ENCODE assay signal across 2 cellular contexts in genomic region chr19:46625731-46626130, GRCh38.
TF ChIP-seq lines count a peak whose summit lies in the region.

No MANE protein-coding gene starts in this region.

TF ChIP-seq in HCT116, 20 proteins besides CTCF, POLR2A, EP300 and RAD21:
- TF ChIP-seq, protein P1, sequence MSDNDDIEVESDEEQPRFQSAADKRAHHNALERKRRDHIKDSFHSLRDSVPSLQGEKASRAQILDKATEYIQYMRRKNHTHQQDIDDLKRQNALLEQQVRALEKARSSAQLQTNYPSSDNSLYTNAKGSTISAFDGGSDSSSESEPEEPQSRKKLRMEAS (IDR thresholded peaks at IDR 0.05), result no peak
- TF ChIP-seq SRF (IDR thresholded peaks at IDR 0.05; ENCODE audit: low read depth) (no peak), ZFX (IDR thresholded peaks at IDR 0.05) (no peak), CBX3 (IDR thresholded peaks at IDR 0.05; ENCODE audit: low read depth) (no peak), SP1 (IDR thresholded peaks at IDR 0.05; ENCODE audit: low read depth) (no peak), CEBPB (IDR thresholded peaks at IDR 0.05; ENCODE audit: low read depth) (no peak), YY1 (IDR thresholded peaks at IDR 0.05; ENCODE audit: extremely low read depth, insufficient replicate concordance, low read depth, low read length) (no peak), REST (IDR thresholded peaks at IDR 0.05; ENCODE audit: low read depth) (no peak), ZNF274 (IDR thresholded peaks at IDR 0.05; ENCODE audit: low read depth, low read length) (no peak), EGR1 (IDR thresholded peaks at IDR 0.05; ENCODE audit: low read depth) (no peak)
- TF ChIP-seq, protein P2, sequence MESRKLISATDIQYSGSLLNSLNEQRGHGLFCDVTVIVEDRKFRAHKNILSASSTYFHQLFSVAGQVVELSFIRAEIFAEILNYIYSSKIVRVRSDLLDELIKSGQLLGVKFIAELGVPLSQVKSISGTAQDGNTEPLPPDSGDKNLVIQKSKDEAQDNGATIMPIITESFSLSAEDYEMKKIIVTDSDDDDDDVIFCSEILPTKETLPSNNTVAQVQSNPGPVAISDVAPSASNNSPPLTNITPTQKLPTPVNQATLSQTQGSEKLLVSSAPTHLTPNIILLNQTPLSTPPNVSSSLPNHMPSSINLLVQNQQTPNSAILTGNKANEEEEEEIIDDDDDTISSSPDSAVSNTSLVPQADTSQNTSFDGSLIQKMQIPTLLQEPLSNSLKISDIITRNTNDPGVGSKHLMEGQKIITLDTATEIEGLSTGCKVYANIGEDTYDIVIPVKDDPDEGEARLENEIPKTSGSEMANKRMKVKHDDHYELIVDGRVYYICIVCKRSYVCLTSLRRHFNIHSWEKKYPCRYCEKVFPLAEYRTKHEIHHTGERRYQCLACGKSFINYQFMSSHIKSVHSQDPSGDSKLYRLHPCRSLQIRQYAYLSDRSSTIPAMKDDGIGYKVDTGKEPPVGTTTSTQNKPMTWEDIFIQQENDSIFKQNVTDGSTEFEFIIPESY (IDR thresholded peaks at IDR 0.05; ENCODE audit: extremely low read depth, insufficient replicate concordance, low read length), result no peak
TF ChIP-seq in HCT116: peak in this region for 0.

TF ChIP-seq in HepG2, 621 proteins besides CTCF, POLR2A, EP300 and RAD21:
- TF ChIP-seq, protein P3, sequence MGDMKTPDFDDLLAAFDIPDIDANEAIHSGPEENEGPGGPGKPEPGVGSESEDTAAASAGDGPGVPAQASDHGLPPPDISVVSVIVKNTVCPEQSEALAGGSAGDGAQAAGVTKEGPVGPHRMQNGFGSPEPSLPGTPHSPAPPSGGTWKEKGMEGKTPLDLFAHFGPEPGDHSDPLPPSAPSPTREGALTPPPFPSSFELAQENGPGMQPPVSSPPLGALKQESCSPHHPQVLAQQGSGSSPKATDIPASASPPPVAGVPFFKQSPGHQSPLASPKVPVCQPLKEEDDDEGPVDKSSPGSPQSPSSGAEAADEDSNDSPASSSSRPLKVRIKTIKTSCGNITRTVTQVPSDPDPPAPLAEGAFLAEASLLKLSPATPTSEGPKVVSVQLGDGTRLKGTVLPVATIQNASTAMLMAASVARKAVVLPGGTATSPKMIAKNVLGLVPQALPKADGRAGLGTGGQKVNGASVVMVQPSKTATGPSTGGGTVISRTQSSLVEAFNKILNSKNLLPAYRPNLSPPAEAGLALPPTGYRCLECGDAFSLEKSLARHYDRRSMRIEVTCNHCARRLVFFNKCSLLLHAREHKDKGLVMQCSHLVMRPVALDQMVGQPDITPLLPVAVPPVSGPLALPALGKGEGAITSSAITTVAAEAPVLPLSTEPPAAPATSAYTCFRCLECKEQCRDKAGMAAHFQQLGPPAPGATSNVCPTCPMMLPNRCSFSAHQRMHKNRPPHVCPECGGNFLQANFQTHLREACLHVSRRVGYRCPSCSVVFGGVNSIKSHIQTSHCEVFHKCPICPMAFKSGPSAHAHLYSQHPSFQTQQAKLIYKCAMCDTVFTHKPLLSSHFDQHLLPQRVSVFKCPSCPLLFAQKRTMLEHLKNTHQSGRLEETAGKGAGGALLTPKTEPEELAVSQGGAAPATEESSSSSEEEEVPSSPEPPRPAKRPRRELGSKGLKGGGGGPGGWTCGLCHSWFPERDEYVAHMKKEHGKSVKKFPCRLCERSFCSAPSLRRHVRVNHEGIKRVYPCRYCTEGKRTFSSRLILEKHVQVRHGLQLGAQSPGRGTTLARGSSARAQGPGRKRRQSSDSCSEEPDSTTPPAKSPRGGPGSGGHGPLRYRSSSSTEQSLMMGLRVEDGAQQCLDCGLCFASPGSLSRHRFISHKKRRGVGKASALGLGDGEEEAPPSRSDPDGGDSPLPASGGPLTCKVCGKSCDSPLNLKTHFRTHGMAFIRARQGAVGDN (CRISPR knock-in tag; IDR thresholded peaks at IDR 0.05), result peak; percentile 15; the same call in 1 of the 2 replicates
- peak; percentile 31; the same call in 1 of the 2 replicates for TF ChIP-seq SALL1 (CRISPR knock-in tag; IDR thresholded peaks at IDR 0.05)
- TF ChIP-seq RBAK (CRISPR knock-in tag; IDR thresholded peaks at IDR 0.05), result no peak
